28 cellular contexts compared by ENCODE assay signal in genomic region chr12:71904629-71905028, GRCh38. TPM values are rescaled to one million over a fixed set of nuclear protein-coding genes. Genes with fewer than 3 reads are reported as not detected.
DNase-seq lines count a peak whose midpoint lies in the region; ATAC-seq, FAIRE-seq and TF ChIP-seq lines count a peak whose summit lies in the region.
"Had no signal": no experiment of that assay in that cellular context is flagged by ENCODE, and none has a peak within 500 bp of the region (broad histone marks: within the 10 kb centered on the region; RNA-seq: fewer than 3 reads in every experiment).

No MANE protein-coding gene starts in this region.

- H2AFZ ChIP-seq in endothelial cell of umbilical vein (ENCODE audit: low read depth, low read length): no peak overlapping the region
- H2AFZ ChIP-seq: GM23338 had no signal

- CTCF ChIA-PET in activated CD8-positive, alpha-beta memory T cell treated with anti-CD3 and anti-CD28 coated beads, Interleukin-2, amount 10 ng/mL, durations not matched to agents 7 days and 5 days (lab: Charles Lee): no interaction called here
- CTCF ChIA-PET in endothelial cell of umbilical vein (lab: Charles Lee): interaction anchor here (1.1 kb wide), 1 partner anchor 125 kb away, joined by 3 read pairs; no protein-coding TSS in a partner anchor

- no peak overlapping the region for H3K4me2 ChIP-seq in endothelial cell of umbilical vein (ENCODE audit: insufficient read depth, low read length)
- H3K4me2 ChIP-seq: A549, GM23338 had no signal

- H3K27ac Mint-ChIP-seq in activated CD8-positive, alpha-beta memory T cell treated with anti-CD3 and anti-CD28 coated beads, Interleukin-2, amount 10 ng/mL, durations not matched to agents 7 days and 5 days: peak overlapping the region; percentile 54
- H3K27ac Mint-ChIP-seq in CD4-positive, CD25-positive, alpha-beta regulatory T cell: peak overlapping the region in 2 of 3 donors; percentile 6 to 9
- H3K27ac Mint-ChIP-seq: activated T-helper 2 cell treated with anti-CD3 and anti-CD28 coated beads, Interferon-gamma antibody, Interleukin-2, Interleukin-4, amounts not matched to agents 10 μg/mL and 5 μg/mL and 100 μg/mL, durations not matched to agents 14 hours and 24 hours and 36 hours; GM23338 had no signal

- H3K9me1 ChIP-seq in endothelial cell of umbilical vein (replicated peaks; ENCODE audit: control insufficient read depth, extremely low read depth, insufficient read depth, low read length): no peaks in the 10 kb centered on the region

- FAIRE-seq in endothelial cell of umbilical vein (lab: Jason Lieb, UNC): no peak
- FAIRE-seq: A549, D721Med, endometrium had no signal

- TF ChIP-seq CTCF in endothelial cell of umbilical vein (IDR thresholded peaks at IDR 0.05; ENCODE audit: extremely low read depth in 1 of 2, insufficient read depth in 1 of 2, low read depth in 1 of 2, low read length in 2 of 2): no peak

- H3K4me3 ChIP-seq in CD4-positive, CD25-positive, alpha-beta regulatory T cell (ENCODE audit: low read depth, low read length): no peak overlapping the region
- H3K4me3 ChIP-seq in SK-N-MC: no peak overlapping the region
- H3K4me3 ChIP-seq in endothelial cell of umbilical vein (replicated peaks in 1 of 3; ENCODE audit: insufficient read depth in 1 of 3, low read depth in 1 of 3, low read length in 3 of 3): no peak overlapping the region
- H3K4me3 ChIP-seq: A549, cardiac muscle cell, GM23338, ovary, right atrium auricular region had no signal

- no peak overlapping the region for H3K27ac ChIP-seq in CD4-positive, CD25-positive, alpha-beta regulatory T cell (ENCODE audit: insufficient read depth, low read length, poor library complexity, severe bottlenecking)
- 0 out of 2 replicates have a peak overlapping the region, but pooled peaks have one; percentile 7 for H3K27ac ChIP-seq in SK-N-MC
- H3K27ac ChIP-seq in endothelial cell of umbilical vein (ENCODE audit: insufficient read depth, low read depth, low read length): no peak overlapping the region
- H3K27ac ChIP-seq: A549, cardiac muscle cell, ovary, right atrium auricular region had no signal

- no peaks in the 10 kb centered on the region for H3K27me3 ChIP-seq in CD4-positive, CD25-positive, alpha-beta regulatory T cell (ENCODE audit: control insufficient read depth, insufficient read depth, low read length)
- no peaks in the 10 kb centered on the region for H3K27me3 ChIP-seq in endothelial cell of umbilical vein (ENCODE audit: control insufficient read depth in 2 of 2, insufficient read depth in 2 of 2, low read length in 2 of 2)
- H3K27me3 ChIP-seq: cardiac muscle cell, ovary, right atrium auricular region had no signal

- dilution Hi-C loops in endothelial cell of umbilical vein (cut with MboI; ENCODE audit: extremely low pct_ligation_motif_present, low sequenced_read_pairs): no loop called here

- no peaks in the 10 kb centered on the region for H3K79me2 ChIP-seq in endothelial cell of umbilical vein (ENCODE audit: control insufficient read depth, insufficient read depth, low read length)

- no peak for DNase-seq in activated CD8-positive, alpha-beta memory T cell treated with anti-CD3 and anti-CD28 coated beads, Interleukin-2, amount 10 ng/mL, durations not matched to agents 7 days and 5 days
- no peak for DNase-seq in activated CD8-positive, alpha-beta memory T cell treated with anti-CD3 and anti-CD28 coated beads, Interleukin-2, amount 50 U/mL, for 48 hours
- DNase-seq in CD4-positive, CD25-positive, alpha-beta regulatory T cell: no peak
- DNase-seq in SK-N-MC (ENCODE audit: low read depth, low spot score) (no peak), endothelial cell of umbilical vein (ENCODE audit: low read depth, low spot score) (peak; percentile 50), AML-193 (lab: John Stamatoyannopoulos, UW) (no peak), NCI-H2171 (lab: John Stamatoyannopoulos, UW) (no peak), GOT3 (lab: John Stamatoyannopoulos, UW) (no peak)
- DNase-seq: anterior cingulate cortex; cortex of kidney; mesendoderm; NCI-H1436 treated with DMSO at 0.1 percent for 48 hours; NCI-H69; ovary; stimulated activated CD8-positive, alpha-beta memory T cell treated with anti-CD3 and anti-CD28 coated beads, Interleukin-4, amount 100 ng/mL, for 48 hours; substantia nigra; T-helper 9 cell had no signal

- no peaks in the 10 kb centered on the region for H3K27me3 Mint-ChIP-seq in activated CD8-positive, alpha-beta memory T cell treated with anti-CD3 and anti-CD28 coated beads, Interleukin-2, amount 10 ng/mL, durations not matched to agents 7 days and 5 days
- H3K27me3 Mint-ChIP-seq in CD4-positive, CD25-positive, alpha-beta regulatory T cell: no peaks in the 10 kb centered on the region

- no peaks in the 10 kb centered on the region for H3K4me1 ChIP-seq in CD4-positive, CD25-positive, alpha-beta regulatory T cell (ENCODE audit: control insufficient read depth, insufficient read depth, low read length, poor library complexity, severe bottlenecking)
- no peaks in the 10 kb centered on the region for H3K4me1 ChIP-seq in endothelial cell of umbilical vein (ENCODE audit: control insufficient read depth, extremely low read depth, insufficient read depth, low read length)
- H3K4me1 ChIP-seq: A549, right atrium auricular region had no signal

- TF ChIP-seq POLR2A in endothelial cell of umbilical vein (IDR thresholded peaks at IDR 0.05; ENCODE audit: low read depth, low read length): no peak

- no peak for ATAC-seq in activated CD8-positive, alpha-beta memory T cell treated with anti-CD3 and anti-CD28 coated beads, Interleukin-2, amount 10 ng/mL, durations not matched to agents 7 days and 5 days
- ATAC-seq in CD4-positive, CD25-positive, alpha-beta regulatory T cell (ENCODE audit: low read depth in 2 of 2): no peak
- ATAC-seq: A549, GM23338 had no signal

- no peaks in the 10 kb centered on the region for H4K20me1 ChIP-seq in endothelial cell of umbilical vein (replicated peaks; ENCODE audit: control insufficient read depth, extremely low read depth, insufficient read depth, low read length)

- BruUV-seq in endothelial cell of umbilical vein (replicated peaks; lab: Mats Ljungman, UMichigan): no TSS peak

- peaks cover 68% of the 10 kb centered on the region for H3K36me3 Mint-ChIP-seq in activated CD8-positive, alpha-beta memory T cell treated with anti-CD3 and anti-CD28 coated beads, Interleukin-2, amount 10 ng/mL, durations not matched to agents 7 days and 5 days
- peaks cover 76% of the 10 kb centered on the region for H3K36me3 Mint-ChIP-seq in CD4-positive, CD25-positive, alpha-beta regulatory T cell

- no peak overlapping the region for H3K4me3 Mint-ChIP-seq in activated CD8-positive, alpha-beta memory T cell treated with anti-CD3 and anti-CD28 coated beads, Interleukin-2, amount 10 ng/mL, durations not matched to agents 7 days and 5 days
- no peak overlapping the region for H3K4me3 Mint-ChIP-seq in CD4-positive, CD25-positive, alpha-beta regulatory T cell
- H3K4me3 Mint-ChIP-seq: GM23338 had no signal

- H3K9me3 ChIP-seq in CD4-positive, CD25-positive, alpha-beta regulatory T cell (ENCODE audit: control insufficient read depth in 2 of 2, low read length in 2 of 2): no peaks in the 10 kb centered on the region
- H3K9me3 ChIP-seq in SK-N-MC (ENCODE audit: low read depth, low read length) (peaks cover 9% of the 10 kb centered on the region; the same call in 1 of the 2 replicates), endothelial cell of umbilical vein (replicated peaks; ENCODE audit: control insufficient read depth, insufficient read depth, low read length) (no peaks in the 10 kb centered on the region)
- H3K9me3 ChIP-seq: ovary had no signal

- peaks cover 3% of the 10 kb centered on the region for H3K9me3 Mint-ChIP-seq in activated CD8-positive, alpha-beta memory T cell treated with anti-CD3 and anti-CD28 coated beads, Interleukin-2, amount 10 ng/mL, durations not matched to agents 7 days and 5 days (ENCODE audit: low read depth)
- H3K9me3 Mint-ChIP-seq in CD4-positive, CD25-positive, alpha-beta regulatory T cell: peaks cover 0 to 7% (median 1%) of the 10 kb centered on the region in 7 donors
- H3K9me3 Mint-ChIP-seq: GM23338 had no signal

- intact Hi-C loops in endothelial cell of umbilical vein (cut with micrococcal nuclease): no loop called here

- POLR2A ChIA-PET in endothelial cell of umbilical vein (lab: Charles Lee): no interaction called here

- H3K4me1 Mint-ChIP-seq in activated CD8-positive, alpha-beta memory T cell treated with anti-CD3 and anti-CD28 coated beads, Interleukin-2, amount 10 ng/mL, durations not matched to agents 7 days and 5 days: peaks cover 15% of the 10 kb centered on the region
- peaks cover 9 to 36% (median 16%) of the 10 kb centered on the region in 4 donors for H3K4me1 Mint-ChIP-seq in CD4-positive, CD25-positive, alpha-beta regulatory T cell
- H3K4me1 Mint-ChIP-seq: GM23338 had no signal

- peaks cover 82% of the 10 kb centered on the region for H3K36me3 ChIP-seq in CD4-positive, CD25-positive, alpha-beta regulatory T cell (ENCODE audit: control insufficient read depth, insufficient read depth, low read length)
- H3K36me3 ChIP-seq in SK-N-MC (ENCODE audit: insufficient read depth, low read length): peaks cover 76% of the 10 kb centered on the region
- H3K36me3 ChIP-seq in endothelial cell of umbilical vein (ENCODE audit: control insufficient read depth in 2 of 2, extremely low read depth in 1 of 2, insufficient read depth in 2 of 2, low read length in 2 of 2): peaks cover 0 to 1% of the 10 kb centered on the region in 2 experiments
- H3K36me3 ChIP-seq: ovary had no signal

- H3K9ac ChIP-seq in SK-N-MC (ENCODE audit: insufficient read length): no peak overlapping the region
- H3K9ac ChIP-seq in endothelial cell of umbilical vein (replicated peaks; ENCODE audit: extremely low read depth, insufficient read depth, low read length): no peak overlapping the region

TF ChIP-seq in endothelial cell of umbilical vein, 7 proteins besides CTCF, POLR2A, EP300 and RAD21 (continues in another document):
- TF ChIP-seq POLR2AphosphoS5 (IDR thresholded peaks at IDR 0.05; ENCODE audit: insufficient read depth, low read depth, low read length) (no peak), GATA2 (IDR thresholded peaks at IDR 0.05; ENCODE audit: insufficient read depth, insufficient read length, low read depth, low read length) (no peak)

RNA-seq across cellular contexts. Expression of gene TPH2, which starts 34.0 kb away (rescaled TPM):
- total RNA-seq in activated CD8-positive, alpha-beta memory T cell treated with anti-CD3 and anti-CD28 coated beads, Interleukin-2, amount 10 ng/mL, durations not matched to agents 7 days and 5 days: not detected
- not detected for total RNA-seq in CD4-positive, CD25-positive, alpha-beta regulatory T cell
- not detected for polyA plus RNA-seq in CD4-positive, CD25-positive, alpha-beta regulatory T cell
- not detected in 2 replicates for total RNA-seq in endothelial cell of umbilical vein
- not detected in 2 replicates for polyA plus RNA-seq in endothelial cell of umbilical vein
- polyA plus RNA-seq in endothelial cell of umbilical vein (2011; cell fraction: cytosol; rRNA removed): not detected in 2 replicates
- polyA plus RNA-seq in endothelial cell of umbilical vein (2011; cell fraction: nucleus; rRNA removed): not detected in 2 replicates
- polyA plus RNA-seq in endothelial cell of umbilical vein (2012): not detected in 2 replicates
- polyA minus RNA-seq in endothelial cell of umbilical vein: not detected in 2 replicates
- not detected for polyA minus RNA-seq in endothelial cell of umbilical vein (2011; cell fraction: cytosol; rRNA and poly(A)+ RNA removed)
- not detected in 2 replicates for polyA minus RNA-seq in endothelial cell of umbilical vein (2011; cell fraction: nucleus; rRNA and poly(A)+ RNA removed)
- total RNA-seq: activated T-helper 2 cell treated with anti-CD3 and anti-CD28 coated beads, Interferon-gamma antibody, Interleukin-2, Interleukin-4, amounts not matched to agents 10 μg/mL and 5 μg/mL and 100 μg/mL, durations not matched to agents 14 hours and 24 hours and 36 hours; cardiac muscle cell; fibroblast of lung; glomerular endothelial cell; right atrium auricular region; urinary bladder had no signal
- polyA plus RNA-seq: A549, BJ, cardiac muscle cell, ovary, urinary bladder had no signal
